ENCODE assay signal across 1 cellular context in the genomic region with DNA sequence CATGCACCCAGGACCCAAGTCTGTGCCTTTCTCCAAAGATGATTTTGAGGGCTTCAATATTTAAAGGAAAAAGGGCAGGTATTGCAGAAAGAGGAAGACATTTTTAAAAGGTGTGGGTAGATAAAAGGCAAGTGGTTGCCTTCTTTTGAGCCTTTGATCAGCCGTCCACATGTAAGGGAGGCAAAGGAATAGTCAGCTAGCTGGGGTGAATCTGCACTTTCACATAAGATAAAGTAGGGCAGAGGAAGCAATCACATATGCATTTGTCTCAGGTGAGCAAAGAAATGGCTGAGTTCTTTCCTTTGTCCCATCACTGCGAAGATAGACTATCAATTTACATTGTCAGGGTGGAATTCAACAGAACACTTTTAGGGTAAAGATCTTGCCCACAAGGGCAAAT.
TF ChIP-seq lines count a peak whose summit lies in the region.

No MANE protein-coding gene starts in this region.

TF ChIP-seq in K562, 482 proteins besides CTCF, POLR2A, EP300 and RAD21:
- TF ChIP-seq ZEB2 (IDR thresholded peaks at IDR 0.05) (peak; percentile 36; the same call in 1 of the 2 replicates), SPI1 (IDR thresholded peaks at IDR 0.05; ENCODE audit: borderline replicate concordance, low read depth, low read length) (peak; percentile 32; the same call in 1 of the 2 replicates), TCF3 (CRISPR knock-in tag; IDR thresholded peaks at IDR 0.05) (0 out of 2 replicates have a peak, but pooled peaks have one; percentile 32), CHD1 (IDR thresholded peaks at IDR 0.05; ENCODE audit: low read length) (no peak), ZNF316 (IDR thresholded peaks at IDR 0.05) (0 out of 2 replicates have a peak, but pooled peaks have one; percentile 11), TAL1 (IDR thresholded peaks at IDR 0.05) (peak; percentile 37; the same call in 1 of the 2 replicates), LCOR (CRISPR knock-in tag; IDR thresholded peaks at IDR 0.05) (0 out of 2 replicates have a peak, but pooled peaks have one; percentile 48), NFE2 (IDR thresholded peaks at IDR 0.05; ENCODE audit: low read depth) (peak; percentile 55; the same call in 1 of the 2 replicates), ARID1B (IDR thresholded peaks at IDR 0.05) (peak; percentile 9), CBFA2T3 (IDR thresholded peaks at IDR 0.05) (peak; percentile 37; the same call in 1 of the 2 replicates), L3MBTL2 (IDR thresholded peaks at IDR 0.05) (0 out of 2 replicates have a peak, but pooled peaks have one; percentile 9), TCF7 (IDR thresholded peaks at IDR 0.05; ENCODE audit: borderline replicate concordance) (peak; percentile 27; the same call in 1 of the 2 replicates), NFE2L1 (tag; IDR thresholded peaks at IDR 0.05; ENCODE audit: borderline replicate concordance, low read depth) (no peak), C11orf30 (IDR thresholded peaks at IDR 0.05; ENCODE audit: low read depth) (peak; percentile 36; the same call in 1 of the 2 replicates)
- TF ChIP-seq, protein P1, sequence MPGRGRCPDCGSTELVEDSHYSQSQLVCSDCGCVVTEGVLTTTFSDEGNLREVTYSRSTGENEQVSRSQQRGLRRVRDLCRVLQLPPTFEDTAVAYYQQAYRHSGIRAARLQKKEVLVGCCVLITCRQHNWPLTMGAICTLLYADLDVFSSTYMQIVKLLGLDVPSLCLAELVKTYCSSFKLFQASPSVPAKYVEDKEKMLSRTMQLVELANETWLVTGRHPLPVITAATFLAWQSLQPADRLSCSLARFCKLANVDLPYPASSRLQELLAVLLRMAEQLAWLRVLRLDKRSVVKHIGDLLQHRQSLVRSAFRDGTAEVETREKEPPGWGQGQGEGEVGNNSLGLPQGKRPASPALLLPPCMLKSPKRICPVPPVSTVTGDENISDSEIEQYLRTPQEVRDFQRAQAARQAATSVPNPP (IDR thresholded peaks at IDR 0.05; ENCODE audit: borderline replicate concordance, insufficient read depth, insufficient read length), result no peak
- TF ChIP-seq, protein P2, sequence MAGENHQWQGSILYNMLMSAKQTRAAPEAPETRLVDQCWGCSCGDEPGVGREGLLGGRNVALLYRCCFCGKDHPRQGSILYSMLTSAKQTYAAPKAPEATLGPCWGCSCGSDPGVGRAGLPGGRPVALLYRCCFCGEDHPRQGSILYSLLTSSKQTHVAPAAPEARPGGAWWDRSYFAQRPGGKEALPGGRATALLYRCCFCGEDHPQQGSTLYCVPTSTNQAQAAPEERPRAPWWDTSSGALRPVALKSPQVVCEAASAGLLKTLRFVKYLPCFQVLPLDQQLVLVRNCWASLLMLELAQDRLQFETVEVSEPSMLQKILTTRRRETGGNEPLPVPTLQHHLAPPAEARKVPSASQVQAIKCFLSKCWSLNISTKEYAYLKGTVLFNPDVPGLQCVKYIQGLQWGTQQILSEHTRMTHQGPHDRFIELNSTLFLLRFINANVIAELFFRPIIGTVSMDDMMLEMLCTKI (IDR thresholded peaks at IDR 0.05; ENCODE audit: partially characterized antibody), result no peak
- TF ChIP-seq, protein P3, sequence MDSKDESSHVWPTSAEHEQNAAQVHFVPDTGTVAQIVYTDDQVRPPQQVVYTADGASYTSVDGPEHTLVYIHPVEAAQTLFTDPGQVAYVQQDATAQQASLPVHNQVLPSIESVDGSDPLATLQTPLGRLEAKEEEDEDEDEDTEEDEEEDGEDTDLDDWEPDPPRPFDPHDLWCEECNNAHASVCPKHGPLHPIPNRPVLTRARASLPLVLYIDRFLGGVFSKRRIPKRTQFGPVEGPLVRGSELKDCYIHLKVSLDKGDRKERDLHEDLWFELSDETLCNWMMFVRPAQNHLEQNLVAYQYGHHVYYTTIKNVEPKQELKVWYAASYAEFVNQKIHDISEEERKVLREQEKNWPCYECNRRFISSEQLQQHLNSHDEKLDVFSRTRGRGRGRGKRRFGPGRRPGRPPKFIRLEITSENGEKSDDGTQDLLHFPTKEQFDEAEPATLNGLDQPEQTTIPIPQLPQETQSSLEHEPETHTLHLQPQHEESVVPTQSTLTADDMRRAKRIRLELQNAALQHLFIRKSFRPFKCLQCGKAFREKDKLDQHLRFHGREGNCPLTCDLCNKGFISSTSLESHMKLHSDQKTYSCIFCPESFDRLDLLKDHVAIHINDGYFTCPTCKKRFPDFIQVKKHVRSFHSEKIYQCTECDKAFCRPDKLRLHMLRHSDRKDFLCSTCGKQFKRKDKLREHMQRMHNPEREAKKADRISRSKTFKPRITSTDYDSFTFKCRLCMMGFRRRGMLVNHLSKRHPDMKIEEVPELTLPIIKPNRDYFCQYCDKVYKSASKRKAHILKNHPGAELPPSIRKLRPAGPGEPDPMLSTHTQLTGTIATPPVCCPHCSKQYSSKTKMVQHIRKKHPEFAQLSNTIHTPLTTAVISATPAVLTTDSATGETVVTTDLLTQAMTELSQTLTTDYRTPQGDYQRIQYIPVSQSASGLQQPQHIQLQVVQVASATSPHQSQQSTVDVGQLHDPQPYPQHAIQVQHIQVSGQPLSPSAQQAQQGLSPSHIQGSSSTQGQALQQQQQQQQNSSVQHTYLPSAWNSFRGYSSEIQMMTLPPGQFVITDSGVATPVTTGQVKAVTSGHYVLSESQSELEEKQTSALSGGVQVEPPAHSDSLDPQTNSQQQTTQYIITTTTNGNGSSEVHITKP (IDR thresholded peaks at IDR 0.05; ENCODE audit: partially characterized antibody), result no peak
- TF ChIP-seq, protein P4, sequence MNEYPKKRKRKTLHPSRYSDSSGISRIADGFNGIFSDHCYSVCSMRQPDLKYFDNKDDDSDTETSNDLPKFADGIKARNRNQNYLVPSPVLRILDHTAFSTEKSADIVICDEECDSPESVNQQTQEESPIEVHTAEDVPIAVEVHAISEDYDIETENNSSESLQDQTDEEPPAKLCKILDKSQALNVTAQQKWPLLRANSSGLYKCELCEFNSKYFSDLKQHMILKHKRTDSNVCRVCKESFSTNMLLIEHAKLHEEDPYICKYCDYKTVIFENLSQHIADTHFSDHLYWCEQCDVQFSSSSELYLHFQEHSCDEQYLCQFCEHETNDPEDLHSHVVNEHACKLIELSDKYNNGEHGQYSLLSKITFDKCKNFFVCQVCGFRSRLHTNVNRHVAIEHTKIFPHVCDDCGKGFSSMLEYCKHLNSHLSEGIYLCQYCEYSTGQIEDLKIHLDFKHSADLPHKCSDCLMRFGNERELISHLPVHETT (CRISPR knock-in tag; conservative IDR thresholded peaks at IDR 0.05 in 1 of 2, IDR thresholded peaks at IDR 0.05 in 1 of 2), result no peak
- TF ChIP-seq, protein P5, sequence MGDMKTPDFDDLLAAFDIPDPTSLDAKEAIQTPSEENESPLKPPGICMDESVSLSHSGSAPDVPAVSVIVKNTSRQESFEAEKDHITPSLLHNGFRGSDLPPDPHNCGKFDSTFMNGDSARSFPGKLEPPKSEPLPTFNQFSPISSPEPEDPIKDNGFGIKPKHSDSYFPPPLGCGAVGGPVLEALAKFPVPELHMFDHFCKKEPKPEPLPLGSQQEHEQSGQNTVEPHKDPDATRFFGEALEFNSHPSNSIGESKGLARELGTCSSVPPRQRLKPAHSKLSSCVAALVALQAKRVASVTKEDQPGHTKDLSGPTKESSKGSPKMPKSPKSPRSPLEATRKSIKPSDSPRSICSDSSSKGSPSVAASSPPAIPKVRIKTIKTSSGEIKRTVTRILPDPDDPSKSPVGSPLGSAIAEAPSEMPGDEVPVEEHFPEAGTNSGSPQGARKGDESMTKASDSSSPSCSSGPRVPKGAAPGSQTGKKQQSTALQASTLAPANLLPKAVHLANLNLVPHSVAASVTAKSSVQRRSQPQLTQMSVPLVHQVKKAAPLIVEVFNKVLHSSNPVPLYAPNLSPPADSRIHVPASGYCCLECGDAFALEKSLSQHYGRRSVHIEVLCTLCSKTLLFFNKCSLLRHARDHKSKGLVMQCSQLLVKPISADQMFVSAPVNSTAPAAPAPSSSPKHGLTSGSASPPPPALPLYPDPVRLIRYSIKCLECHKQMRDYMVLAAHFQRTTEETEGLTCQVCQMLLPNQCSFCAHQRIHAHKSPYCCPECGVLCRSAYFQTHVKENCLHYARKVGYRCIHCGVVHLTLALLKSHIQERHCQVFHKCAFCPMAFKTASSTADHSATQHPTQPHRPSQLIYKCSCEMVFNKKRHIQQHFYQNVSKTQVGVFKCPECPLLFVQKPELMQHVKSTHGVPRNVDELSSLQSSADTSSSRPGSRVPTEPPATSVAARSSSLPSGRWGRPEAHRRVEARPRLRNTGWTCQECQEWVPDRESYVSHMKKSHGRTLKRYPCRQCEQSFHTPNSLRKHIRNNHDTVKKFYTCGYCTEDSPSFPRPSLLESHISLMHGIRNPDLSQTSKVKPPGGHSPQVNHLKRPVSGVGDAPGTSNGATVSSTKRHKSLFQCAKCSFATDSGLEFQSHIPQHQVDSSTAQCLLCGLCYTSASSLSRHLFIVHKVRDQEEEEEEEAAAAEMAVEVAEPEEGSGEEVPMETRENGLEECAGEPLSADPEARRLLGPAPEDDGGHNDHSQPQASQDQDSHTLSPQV (IDR thresholded peaks at IDR 0.05), result 0 out of 2 replicates have a peak, but pooled peaks have one; percentile 43
